Comparison of ENCODE assay signal across 24 cellular contexts in genomic region chr4:157576671-157577070, GRCh38.
DNase-seq lines count a peak whose midpoint lies in the region; ATAC-seq and TF ChIP-seq lines count a peak whose summit lies in the region.
"Had no signal": no experiment of that assay in that cellular context is flagged by ENCODE, and none has a peak within 500 bp of the region (broad histone marks: within the 10 kb centered on the region; RNA-seq: fewer than 3 reads in every experiment).

No MANE protein-coding gene starts in this region.

- no peak overlapping the region for H3K4me3 Mint-ChIP-seq in stimulated activated naive B cell treated with anti-CD40 and anti-IgM and Interleukin-4, amounts not matched to agents 10 μg/mL and 1 μg/mL and 100 μg/mL, for 72 hours
- H3K4me3 Mint-ChIP-seq: B cell; T-helper 1 cell treated with Interleukin-12 subunit alpha and Interleukin-12 subunit beta and Interleukin-4 antibody, amounts not matched to agents 30 μg/mL and 1 μg/mL, for 36 hours had no signal

- no peaks in the 10 kb centered on the region for H3K27me3 Mint-ChIP-seq in stimulated activated naive B cell treated with anti-CD40 and anti-IgM and Interleukin-4, amounts not matched to agents 10 μg/mL and 1 μg/mL and 100 μg/mL, for 72 hours
- H3K27me3 Mint-ChIP-seq: B cell had no signal

- H3K27me3 ChIP-seq in cardiac muscle cell, result no peaks in the 10 kb centered on the region
- H3K27me3 ChIP-seq in heart right ventricle, result no peaks in the 10 kb centered on the region
- H3K27me3 ChIP-seq: Peyer's patch, SJCRH30 had no signal

- no peak overlapping the region for H3K27ac Mint-ChIP-seq in stimulated activated naive B cell treated with anti-CD40 and anti-IgM and Interleukin-4, amounts not matched to agents 10 μg/mL and 1 μg/mL and 100 μg/mL, for 72 hours
- H3K27ac Mint-ChIP-seq: B cell; T-helper 1 cell treated with Interleukin-12 subunit alpha and Interleukin-12 subunit beta and Interleukin-4 antibody, amounts not matched to agents 30 μg/mL and 1 μg/mL, for 36 hours had no signal

- no peaks in the 10 kb centered on the region for H3K9me3 Mint-ChIP-seq in stimulated activated naive B cell treated with anti-CD40 and anti-IgM and Interleukin-4, amounts not matched to agents 10 μg/mL and 1 μg/mL and 100 μg/mL, for 72 hours
- H3K9me3 Mint-ChIP-seq: T-helper 1 cell treated with Interleukin-12 subunit alpha and Interleukin-12 subunit beta and Interleukin-4 antibody, amounts not matched to agents 30 μg/mL and 1 μg/mL, for 36 hours had no signal

- WGBS in heart right ventricle, 2 donors, result 17 to 25% methylated on average over 3 of the region's 3 CpGs

- ATAC-seq in heart right ventricle, result no peak
- ATAC-seq in stimulated activated naive B cell treated with anti-CD40 and anti-IgM and Interleukin-4, amounts not matched to agents 10 μg/mL and 1 μg/mL and 100 μg/mL, for 72 hours (replicated peaks), result no peak
- ATAC-seq in GM19035 (IDR thresholded peaks at IDR 0.05; ENCODE audit: unreplicated experiment), result no peak
- ATAC-seq: A549, HepG2, K562 had no signal

- no peaks in the 10 kb centered on the region for H3K4me1 Mint-ChIP-seq in stimulated activated naive B cell treated with anti-CD40 and anti-IgM and Interleukin-4, amounts not matched to agents 10 μg/mL and 1 μg/mL and 100 μg/mL, for 72 hours
- H3K4me1 Mint-ChIP-seq: B cell had no signal

- TF ChIP-seq CTCF in cardiac muscle cell (IDR thresholded peaks at IDR 0.05; ENCODE audit: low read depth, low read length), result no peak
- no peak for TF ChIP-seq CTCF in heart right ventricle (IDR thresholded peaks at IDR 0.05)

- peak overlapping the region; percentile 86 for H3K27ac ChIP-seq in cardiac muscle cell
- H3K27ac ChIP-seq in heart right ventricle, result no peak overlapping the region
- H3K27ac ChIP-seq: A549, Peyer's patch, SJCRH30 had no signal

- H3K4me1 ChIP-seq in cardiac muscle cell (ENCODE audit: low read depth) (peaks cover 34% of the 10 kb centered on the region), heart right ventricle (no peaks in the 10 kb centered on the region)
- H3K4me1 ChIP-seq: A549, Peyer's patch, SJCRH30 had no signal

- H3K4me3 ChIP-seq in cardiac muscle cell, result no peak overlapping the region
- H3K4me3 ChIP-seq in heart right ventricle, result no peak overlapping the region
- H3K4me3 ChIP-seq: A549, K562, Peyer's patch, SJCRH30 had no signal

- intact Hi-C loops in heart right ventricle (cut with DNase I), result no loop called here

- DNase-seq in cardiac muscle cell (ENCODE audit: low read depth in 1 of 2, low spot score in 1 of 2), result peak in 1 of 2 donors; percentile 73
- no peak for DNase-seq in heart right ventricle
- peak; percentile 6 for DNase-seq in NCI-H69 (lab: John Stamatoyannopoulos, UW)
- DNase-seq in left kidney (ENCODE audit: low read depth, low spot score), result peak; percentile 22
- DNase-seq in stimulated activated naive B cell treated with anti-CD40 and anti-IgM and Interleukin-4, amounts not matched to agents 10 μg/mL and 1 μg/mL and 100 μg/mL, for 72 hours, result no peak
- no peak for DNase-seq in NCI-H2196 treated with DMSO at 0.1 percent for 48 hours (lab: John Stamatoyannopoulos, UW; ENCODE audit: unreplicated experiment)
- DNase-seq: EL, GF-D8, H7, MV-4-11, NCI-H1105 treated with DMSO at 0.1 percent for 48 hours, NCI-H1694 treated with DMSO at 0.1 percent for 48 hours, NCI-H2081 treated with DMSO at 0.1 percent for 48 hours, NCI-H2227 treated with DMSO at 0.1 percent for 48 hours, NCI-H510A, NCI-H748 treated with DMSO at 0.1 percent for 48 hours, Peyer's patch, SJCRH30 had no signal

- no peaks in the 10 kb centered on the region for H3K36me3 ChIP-seq in cardiac muscle cell
- no peaks in the 10 kb centered on the region for H3K36me3 ChIP-seq in heart right ventricle
- H3K36me3 ChIP-seq: Peyer's patch, SJCRH30 had no signal

- no peaks in the 10 kb centered on the region for H3K36me3 Mint-ChIP-seq in stimulated activated naive B cell treated with anti-CD40 and anti-IgM and Interleukin-4, amounts not matched to agents 10 μg/mL and 1 μg/mL and 100 μg/mL, for 72 hours

- H3K9me3 ChIP-seq in cardiac muscle cell (ENCODE audit: low read depth) (no peaks in the 10 kb centered on the region), heart right ventricle (no peaks in the 10 kb centered on the region)
- H3K9me3 ChIP-seq: A549, Peyer's patch, SJCRH30 had no signal

Comparison
In these comparisons a context has a peak if more than half of its experiments do, and no peak if none do; other contexts are left out.
1. DNase-seq: peak in NCI-H69 (single experiment) and left kidney (single experiment); none in heart right ventricle (0 of 2), stimulated activated naive B cell treated with anti-CD40 and anti-IgM and Interleukin-4, amounts not matched to agents 10 μg/mL and 1 μg/mL and 100 μg/mL, for 72 hours (single experiment) and NCI-H2196 treated with DMSO at 0.1 percent for 48 hours (single experiment).